ENCODE assay signal across 8 cellular contexts in genomic region chr11:2151500-2152257, GRCh38. TPM values are rescaled to one million over a fixed set of nuclear protein-coding genes. Genes with fewer than 3 reads are reported as not detected.
DNase-seq lines count a peak whose midpoint lies in the region; ATAC-seq and TF ChIP-seq lines count a peak whose summit lies in the region.

No MANE protein-coding gene starts in this region.

- no peaks in the 10 kb centered on the region for H3K9me3 ChIP-seq in liver (ENCODE audit: control insufficient read depth in 4 of 4, low read length in 3 of 4)

- peak overlapping the region; percentile 30 to 62 for H3K27ac ChIP-seq in liver (ENCODE audit: low read depth in 1 of 2, low read length in 2 of 2)

- peak; percentile 95 for TF ChIP-seq CTCF in liver (IDR thresholded peaks at IDR 0.05; ENCODE audit: low read depth, low read length, missing input control)

- H3K27me3 ChIP-seq in H7 (ENCODE audit: control insufficient read depth, insufficient read depth, low read length) (peaks cover 27% of the 10 kb centered on the region), liver (ENCODE audit: control insufficient read depth in 4 of 4, insufficient read depth in 4 of 4, low read length in 3 of 4) (no peaks in the 10 kb centered on the region)

- no peak overlapping the region for H3K4me3 ChIP-seq in H7 (ENCODE audit: insufficient read depth, low read depth, low read length)
- no peak overlapping the region for H3K4me3 ChIP-seq in liver (ENCODE audit: low read depth in 1 of 3, low read length in 3 of 3)

- DNase-seq in AG20443 (ENCODE audit: low spot score) = peak; percentile 85
- DNase-seq in H7 = peak; percentile 97
- peak; percentile 75 to 95 for DNase-seq in NCI-H526 (lab: John Stamatoyannopoulos, UW)
- peak; percentile 79 for DNase-seq in activated CD4-positive, alpha-beta T cell treated with anti-CD3 and anti-CD28 coated beads, Interleukin-2, amount 50 U/mL, for 1 hour
- DNase-seq in dedifferentiated amniotic fluid mesenchymal stem cell (ENCODE audit: extremely low spot score) = peak; percentile 69
- peak; percentile 60 to 77 (median 72) for DNase-seq in stimulated activated CD4-positive, alpha-beta T cell treated with anti-CD3 and anti-CD28 coated beads, TNF-alpha, amount 100 ng/mL, for 24 hours (ENCODE audit: low read depth in 3 of 3)

- peaks cover 9 to 78% (median 66%) of the 10 kb centered on the region in 4 donors for H3K4me1 ChIP-seq in liver (ENCODE audit: control insufficient read depth in 4 of 4, insufficient read depth in 4 of 4, low read length in 3 of 4)

- H3K9ac ChIP-seq in liver (ENCODE audit: low read depth in 1 of 2, low read length in 2 of 2) = no peak overlapping the region

- peak; percentile 79 to 84 for TF ChIP-seq RAD21 in liver (IDR thresholded peaks at IDR 0.05)

- 10% methylated on average over 22 of the region's 22 CpGs for WGBS in liver

- H3K36me3 ChIP-seq in H7 (replicated peaks; ENCODE audit: control insufficient read depth, insufficient read depth, low read length) (no peaks in the 10 kb centered on the region), liver (ENCODE audit: control insufficient read depth in 4 of 4, insufficient read depth in 3 of 4, low read depth in 1 of 4, low read length in 3 of 4) (peaks cover 10 to 13% (median 12%) of the 10 kb centered on the region in 4 donors)

- no peak for ATAC-seq in GM18858 (IDR thresholded peaks at IDR 0.05; ENCODE audit: unreplicated experiment)

TF ChIP-seq in liver, 16 proteins besides CTCF, POLR2A, EP300 and RAD21:
- TF ChIP-seq FOXA2 (IDR thresholded peaks at IDR 0.05) (no peak), HNF4G (IDR thresholded peaks at IDR 0.05) (no peak), MAX (IDR thresholded peaks at IDR 0.05) (no peak), SP1 (IDR thresholded peaks at IDR 0.05) (no peak)

RNA-seq across cellular contexts. Expression of gene INS, which starts 9.3 kb away (rescaled TPM):
- not detected in 2 replicates for total RNA-seq in H7 (2014; rRNA removed; shearing (Covaris generic))
- total RNA-seq in liver = under 1 TPM in 1 of 2 donors, not detected in 1; 0.37 TPM
- under 1 TPM in 1 of 2 donors, not detected in 1; 0.16 TPM for polyA plus RNA-seq in liver

RNA-seq across cellular contexts. Expression of gene IGF2, which starts 12.5 kb away (rescaled TPM):
- 0.78 and 1.2 TPM in 2 replicates for total RNA-seq in H7 (2014; rRNA removed; shearing (Covaris generic))
- total RNA-seq in liver = 1,000 to 10,000 TPM in 1 of 2 donors, 10 to 100 TPM in 1; 70.5 to 1,440 TPM
- 100 to 1,000 TPM; 125 to 259 TPM for polyA plus RNA-seq in liver

RNA-seq across cellular contexts. Expression of gene TH, which starts 19.9 kb away (rescaled TPM):
- not detected in 2 replicates for total RNA-seq in H7 (2014; rRNA removed; shearing (Covaris generic))
- not detected for total RNA-seq in liver
- under 1 TPM; 0.13 to 0.24 TPM for polyA plus RNA-seq in liver

Comparison
In these comparisons a context has a peak if more than half of its experiments do, and no peak if none do; other contexts are left out.
1. RNA of gene IGF2, which starts 12.5 kb away (total RNA-seq): 70.5 to 1,440 TPM in liver; 0.78 to 1.2 TPM in H7; every median in the first group is over 10 times any median in the second.
2. Peak in every context shown above with its lines, with median percentiles within 50 percentile points of each other: DNase-seq.